18 cellular contexts compared by ENCODE assay signal in the genomic region with DNA sequence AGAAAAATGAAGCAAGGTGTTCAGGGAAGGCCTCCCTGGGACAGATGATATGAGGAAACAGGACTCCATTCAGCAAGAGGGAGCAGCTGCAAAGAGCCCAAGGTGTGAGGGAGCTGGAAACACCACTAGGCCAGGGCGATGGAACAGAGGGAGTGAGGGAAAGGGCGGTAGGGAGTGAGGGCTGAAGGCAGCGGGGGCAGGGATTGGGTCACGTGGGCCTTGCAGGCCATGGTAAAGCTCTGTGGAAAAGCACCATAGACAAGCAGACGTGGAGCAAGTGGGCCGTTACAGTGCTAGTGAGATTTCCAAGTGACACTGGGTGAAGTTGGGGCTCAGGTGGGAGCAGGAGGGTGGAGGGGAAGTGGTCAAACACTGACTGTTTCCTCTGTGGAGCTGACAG.
"Had no signal": no experiment of that assay in that cellular context is flagged by ENCODE, and none has a peak within 500 bp of the region (broad histone marks: within the 10 kb centered on the region; RNA-seq: fewer than 3 reads in every experiment).

No MANE protein-coding gene starts in this region.

- H3K9me3 Mint-ChIP-seq: naive thymus-derived CD4-positive, alpha-beta T cell; nephron progenitor cell; type B pancreatic cell had no signal

- DNase-seq: effector memory CD4-positive, alpha-beta T cell; gastrocnemius medialis; kidney glomerular epithelial cell; mesendoderm; naive thymus-derived CD4-positive, alpha-beta T cell; nephron progenitor cell; posterior cingulate gyrus; small intestine; stimulated activated CD4-positive, alpha-beta T cell treated with anti-CD3 and anti-CD28 coated beads, Interleukin-12 subunit alpha, Interleukin-12 subunit beta, amount 100 ng/mL, for 4 hours; stimulated activated naive CD8-positive, alpha-beta T cell treated with anti-CD3 and anti-CD28 coated beads, Interleukin-15, Interleukin-2, amounts not matched to agents 100 U/mL and 50 U/mL, for 24 hours; thyroid gland had no signal

- H3K36me3 Mint-ChIP-seq: naive thymus-derived CD4-positive, alpha-beta T cell; type B pancreatic cell had no signal

- H3K4me1 ChIP-seq: esophagus muscularis mucosa, gastrocnemius medialis, right atrium auricular region, suprapubic skin, thyroid gland had no signal

- H3K4me3 ChIP-seq: esophagus muscularis mucosa, gastrocnemius medialis, right atrium auricular region, suprapubic skin, thyroid gland had no signal

- H3K4me3 Mint-ChIP-seq: naive thymus-derived CD4-positive, alpha-beta T cell; nephron progenitor cell; type B pancreatic cell had no signal

- H3K4me1 Mint-ChIP-seq: naive thymus-derived CD4-positive, alpha-beta T cell had no signal

- H3K27ac Mint-ChIP-seq: naive thymus-derived CD4-positive, alpha-beta T cell; nephron progenitor cell; type B pancreatic cell had no signal

- H3K9me3 ChIP-seq: esophagus muscularis mucosa, gastrocnemius medialis, right atrium auricular region, suprapubic skin, thyroid gland had no signal

- ATAC-seq: gastrocnemius medialis; naive thymus-derived CD4-positive, alpha-beta T cell; stimulated activated naive CD8-positive, alpha-beta T cell treated with anti-CD3 and anti-CD28 coated beads, Interleukin-15, Interleukin-2, amounts not matched to agents 100 U/mL and 50 U/mL, for 24 hours had no signal

- FAIRE-seq: islet of Langerhans, small intestine, urothelium cell line had no signal

- H3K27me3 ChIP-seq: esophagus muscularis mucosa, gastrocnemius medialis, right atrium auricular region had no signal

- H3K27ac ChIP-seq: epithelial cell of prostate, esophagus muscularis mucosa, gastrocnemius medialis, right atrium auricular region, suprapubic skin, thyroid gland had no signal

- H3K36me3 ChIP-seq: esophagus muscularis mucosa, gastrocnemius medialis, right atrium auricular region, suprapubic skin, thyroid gland had no signal
